Comparison of ENCODE assay signal across 8 cellular contexts in the genomic region with DNA sequence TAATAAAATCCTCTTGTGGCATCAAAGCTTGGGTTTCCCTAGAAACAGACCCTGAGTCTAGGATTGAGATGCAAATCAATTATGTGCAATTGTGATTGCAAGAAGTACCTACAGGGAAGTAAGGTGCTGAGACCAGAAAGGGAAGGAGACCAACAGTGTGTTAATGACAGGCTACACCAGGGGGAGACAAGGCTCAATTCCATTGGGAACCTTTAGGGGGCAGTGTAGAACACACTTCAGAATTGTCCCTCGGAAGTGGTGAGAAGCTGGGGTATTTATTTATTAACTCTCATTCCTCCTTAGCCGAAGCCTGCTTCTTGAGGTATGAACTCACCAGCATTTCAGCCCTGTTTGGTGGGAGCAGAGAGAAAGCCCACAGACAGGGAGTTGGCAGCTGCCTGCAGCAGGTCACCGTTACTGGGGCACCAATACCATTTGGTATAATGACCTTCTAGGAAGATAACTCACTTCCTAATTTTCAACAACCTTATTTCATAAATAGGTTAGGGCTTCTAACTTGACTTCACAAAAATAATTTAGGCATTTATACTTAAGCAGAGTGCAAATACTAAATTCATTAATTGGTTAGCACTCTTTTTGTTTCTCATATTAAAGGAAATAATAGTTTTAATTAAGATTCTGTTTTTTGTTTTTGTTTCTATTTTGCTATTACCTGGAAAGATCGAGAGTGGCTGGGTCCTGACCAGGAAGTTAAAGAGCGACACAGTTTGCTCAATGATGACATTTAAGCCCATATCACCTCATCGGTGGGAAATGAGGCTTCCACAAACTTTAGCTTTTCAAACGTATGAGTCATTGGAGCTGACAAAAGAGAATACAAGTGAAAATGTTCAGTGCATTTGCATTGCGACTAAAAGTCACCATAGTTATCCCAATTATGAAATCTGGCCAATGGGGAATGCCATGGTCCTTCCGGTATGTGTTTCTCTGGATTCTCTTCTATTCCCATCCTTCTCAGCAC.
A peak's percentile ranks its signal among the peaks of the same experiment; 100 is the strongest.
DNase-seq lines count a peak whose midpoint lies in the region; ATAC-seq and TF ChIP-seq lines count a peak whose summit lies in the region.

No MANE protein-coding gene starts in this region.

- no peaks in the 10 kb centered on the region for H4K20me1 ChIP-seq in HCT116 (ENCODE audit: insufficient read depth)

- no peak overlapping the region for H3K9ac ChIP-seq in HCT116 (ENCODE audit: low read length)

- H3K4me3 ChIP-seq in HCT116 (replicated peaks in 1 of 2; ENCODE audit: low read depth in 1 of 2, low read length in 2 of 2) (no peak overlapping the region), stomach (no peak overlapping the region)

- no peak for TF ChIP-seq EP300 in stomach (IDR thresholded peaks at IDR 0.05)

- H3K4me1 ChIP-seq in HCT116 (ENCODE audit: control insufficient read depth in 1 of 2, insufficient read depth in 2 of 2, low read length in 2 of 2) (no peaks in the 10 kb centered on the region), stomach (no peaks in the 10 kb centered on the region)

- H3K27me3 Mint-ChIP-seq in activated naive CD4-positive, alpha-beta T cell treated with anti-CD3 and anti-CD28 coated beads for 36 hours (ENCODE audit: low read depth), result peaks cover 2% of the 10 kb centered on the region

- H3K27me3 ChIP-seq in HCT116 (ENCODE audit: insufficient read depth, low read length) (no peaks in the 10 kb centered on the region), stomach (no peaks in the 10 kb centered on the region)

- no TSS peak for BruUV-seq in HCT116 (replicated peaks; lab: Mats Ljungman, UMichigan)

- TF ChIP-seq CTCF in HCT116 (IDR thresholded peaks at IDR 0.05 in 2 of 3, conservative IDR thresholded peaks at IDR 0.05 in 1 of 3; ENCODE audit: borderline replicate concordance in 1 of 3, insufficient read depth in 1 of 3, low read depth in 2 of 3, low read length in 2 of 3) (peak; percentile 93 to 98 (median 95)), stomach (IDR thresholded peaks at IDR 0.05) (peak in 5 of 7 experiments; percentile 53 to 87 (median 79))

- H3K4me3 Mint-ChIP-seq in activated naive CD4-positive, alpha-beta T cell treated with anti-CD3 and anti-CD28 coated beads for 36 hours, result no peak overlapping the region

- CTCF ChIA-PET in activated naive CD4-positive, alpha-beta T cell treated with anti-CD3 and anti-CD28 coated beads for 36 hours (lab: Charles Lee), result interaction anchor here (0.7 to 1.4 kb wide), 3 partner anchors 15 to 551 kb away, joined by 3 to 4 read pairs (median 4); no protein-coding TSS in a partner anchor
- CTCF ChIA-PET in HCT116 (lab: Charles Lee), result interaction anchor here (0.6 to 1.8 kb wide), 5 partner anchors 11 to 101 kb away, joined by 3 to 10 read pairs (median 4); no protein-coding TSS in a partner anchor

- H3K79me2 ChIP-seq in HCT116 (ENCODE audit: insufficient read depth, low read length), result no peaks in the 10 kb centered on the region

- no peak overlapping the region for H3K4me2 ChIP-seq in HCT116 (ENCODE audit: low read length)

- RAD21 ChIA-PET in HCT116 (lab: Charles Lee; ENCODE audit: low non-redundant PET in 1 of 2, low total read pairs in 2 of 2, uncharacterized antibody in 2 of 2, unreplicated experiment in 2 of 2), result interaction anchor here in 1 of 2 experiments (0.5 kb wide), 1 partner anchor 334 kb away, joined by 3 read pairs; no protein-coding TSS in a partner anchor

- peaks cover 2% of the 10 kb centered on the region for H3K4me1 Mint-ChIP-seq in activated naive CD4-positive, alpha-beta T cell treated with anti-CD3 and anti-CD28 coated beads for 36 hours (ENCODE audit: low read depth)

- H3K9me3 ChIP-seq in HCT116 (ENCODE audit: control insufficient read depth in 1 of 2, insufficient read depth in 1 of 2, low read depth in 1 of 2, low read length in 2 of 2) (no peaks in the 10 kb centered on the region), stomach (no peaks in the 10 kb centered on the region)

- TF ChIP-seq POLR2A in HCT116 (IDR thresholded peaks at IDR 0.05; ENCODE audit: borderline replicate concordance, extremely low read depth, insufficient read depth, insufficient read length), result no peak
- TF ChIP-seq POLR2A in stomach (IDR thresholded peaks at IDR 0.05), result no peak

- H3K27ac Mint-ChIP-seq in activated naive CD4-positive, alpha-beta T cell treated with anti-CD3 and anti-CD28 coated beads for 36 hours, result no peak overlapping the region

- ATAC-seq in HCT116, result peak; percentile 90

- POLR2A ChIA-PET in HCT116 (lab: Charles Lee), result no interaction called here

- no peaks in the 10 kb centered on the region for H3K9me2 ChIP-seq in HCT116 (ENCODE audit: insufficient read depth)

- no peaks in the 10 kb centered on the region for H3K36me3 ChIP-seq in HCT116 (ENCODE audit: control insufficient read depth in 1 of 2, insufficient read depth in 2 of 2, low read length in 2 of 2)
- H3K36me3 ChIP-seq in stomach, result no peaks in the 10 kb centered on the region

- H3K27ac ChIP-seq in HCT116 (ENCODE audit: low read depth, low read length) (no peak overlapping the region), stomach (no peak overlapping the region)

- intact Hi-C loops in activated naive CD4-positive, alpha-beta T cell treated with anti-CD3 and anti-CD28 coated beads for 36 hours (cut with micrococcal nuclease), result loop anchor here (5.0 kb wide), 2 partner anchors 335 to 1095 kb away; no protein-coding TSS in a partner anchor
- intact Hi-C loops in HCT116 (cut with micrococcal nuclease) (no loop called here), stomach (cut with DNase I; ENCODE audit: low total_unique reads) (no loop called here)

- TF ChIP-seq RAD21 in HCT116 (IDR thresholded peaks at IDR 0.05; ENCODE audit: low read depth), result peak; percentile 31

- 62 to 74% (median 65%) methylated on average over 9 of the region's 9 CpGs for WGBS in stomach, 5 donors

- peak; percentile 39 for DNase-seq in activated naive CD4-positive, alpha-beta T cell treated with anti-CD3 and anti-CD28 coated beads for 36 hours
- DNase-seq in activated naive CD4-positive, alpha-beta T cell treated with Interleukin-2 at 50 U/mL for 16 hours, result no peak
- peak; percentile 31 for DNase-seq in HCT116 (ENCODE audit: low read depth, low spot score)
- peak; percentile 11 to 71 for DNase-seq in NCI-H524 (lab: John Stamatoyannopoulos, UW)
- DNase-seq in astrocyte of the hippocampus (ENCODE audit: low read depth, low spot score), result peak; percentile 50
- DNase-seq in inferior parietal cortex (ENCODE audit: extremely low spot score), result peak; percentile 64
- DNase-seq in stomach, result peak; percentile 28
- no peak for DNase-seq in dedifferentiated amniotic fluid mesenchymal stem cell (ENCODE audit: extremely low spot score)

- no peak overlapping the region for H2AFZ ChIP-seq in HCT116 (ENCODE audit: low read depth, low read length, poor library complexity, severe bottlenecking)

- no peaks in the 10 kb centered on the region for H3K36me3 Mint-ChIP-seq in activated naive CD4-positive, alpha-beta T cell treated with anti-CD3 and anti-CD28 coated beads for 36 hours (ENCODE audit: low read depth)

- no peaks in the 10 kb centered on the region for H3K9me3 Mint-ChIP-seq in activated naive CD4-positive, alpha-beta T cell treated with anti-CD3 and anti-CD28 coated beads for 36 hours

TF ChIP-seq in HCT116, 20 proteins besides CTCF, POLR2A, EP300 and RAD21:
- no peak for TF ChIP-seq SP1 (IDR thresholded peaks at IDR 0.05; ENCODE audit: low read depth)
- no peak for TF ChIP-seq FOSL1 (IDR thresholded peaks at IDR 0.05; ENCODE audit: low read depth)
- no peak for TF ChIP-seq EZH2phosphoT487 (IDR thresholded peaks at IDR 0.05; ENCODE audit: borderline replicate concordance)

Comparison
In these comparisons a context has a peak if more than half of its experiments do, and no peak if none do; other contexts are left out.
1. DNase-seq: peak in activated naive CD4-positive, alpha-beta T cell treated with anti-CD3 and anti-CD28 coated beads for 36 hours (single experiment), HCT116 (single experiment), NCI-H524 (2 of 2), astrocyte of the hippocampus (single experiment), inferior parietal cortex (single experiment) and stomach (single experiment); none in activated naive CD4-positive, alpha-beta T cell treated with Interleukin-2 at 50 U/mL for 16 hours (single experiment) and dedifferentiated amniotic fluid mesenchymal stem cell (single experiment).